ENCODE assay signal across 1 cellular context in the genomic region with DNA sequence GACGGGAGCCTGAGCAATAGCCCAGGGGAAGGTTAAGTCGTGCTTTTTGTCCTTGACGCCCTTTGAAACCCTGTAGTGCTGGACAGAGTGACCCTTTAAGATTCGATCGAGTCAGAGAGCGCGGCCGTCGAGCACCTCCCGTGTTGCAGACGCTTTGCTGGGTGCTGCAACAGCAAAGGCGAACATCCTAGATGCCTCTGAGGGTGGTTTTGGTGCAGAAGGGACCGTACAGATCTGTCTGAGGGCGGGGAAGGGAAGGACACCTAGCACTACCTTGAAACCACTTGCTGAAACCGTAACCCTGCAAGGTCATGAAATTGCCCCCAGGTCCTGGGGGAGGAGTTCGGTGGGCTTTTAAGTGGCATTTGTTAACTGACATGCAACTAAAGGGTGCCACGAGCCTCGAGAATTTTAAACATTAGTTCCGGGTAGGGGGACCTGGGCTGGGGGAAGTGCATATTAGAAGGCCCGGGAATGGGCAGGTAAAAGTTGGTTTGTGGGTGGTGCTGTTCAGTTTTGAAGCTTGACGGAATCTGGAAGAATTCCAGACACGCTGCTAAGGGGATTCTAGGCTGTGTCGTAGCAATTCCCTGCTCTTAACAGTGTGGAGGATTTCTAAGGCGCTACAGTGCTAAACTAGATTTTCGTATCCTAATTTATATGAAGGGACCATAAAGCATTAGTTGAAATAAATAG.
TF ChIP-seq lines count a peak whose summit lies in the region.

No MANE protein-coding gene starts in this region.

TF ChIP-seq in HepG2, 621 proteins besides CTCF, POLR2A, EP300 and RAD21 (continues in another document):
- TF ChIP-seq ZNF326 (CRISPR knock-in tag; IDR thresholded peaks at IDR 0.05; ENCODE audit: borderline replicate concordance) (no peak), ZNF451 (CRISPR knock-in tag; IDR thresholded peaks at IDR 0.05) (no peak), ZNF446 (CRISPR knock-in tag; IDR thresholded peaks at IDR 0.05) (no peak), AHR (CRISPR knock-in tag; IDR thresholded peaks at IDR 0.05) (no peak), KAT7 (CRISPR knock-in tag; IDR thresholded peaks at IDR 0.05; ENCODE audit: borderline replicate concordance) (no peak), ZNF441 (CRISPR knock-in tag; IDR thresholded peaks at IDR 0.05; ENCODE audit: borderline replicate concordance) (no peak), HNRNPLL (IDR thresholded peaks at IDR 0.05; ENCODE audit: low read depth, low read length, poor library complexity, severe bottlenecking) (no peak), SATB2 (CRISPR knock-in tag; IDR thresholded peaks at IDR 0.05) (no peak), ZNF12 (CRISPR knock-in tag; IDR thresholded peaks at IDR 0.05) (no peak), NCOA5 (CRISPR knock-in tag; IDR thresholded peaks at IDR 0.05) (no peak), NR0B2 (CRISPR knock-in tag; IDR thresholded peaks at IDR 0.05) (0 out of 2 replicates have a peak, but pooled peaks have one; percentile 13), RFX3 (CRISPR knock-in tag; IDR thresholded peaks at IDR 0.05) (no peak), ZNF317 (CRISPR knock-in tag; IDR thresholded peaks at IDR 0.05) (no peak), CBX5 (CRISPR knock-in tag; IDR thresholded peaks at IDR 0.05; ENCODE audit: borderline replicate concordance) (no peak), ZNF567 (CRISPR knock-in tag; IDR thresholded peaks at IDR 0.05; ENCODE audit: borderline replicate concordance) (no peak), TCF12 (IDR thresholded peaks at IDR 0.05) (no peak), TCF12 (CRISPR knock-in tag; IDR thresholded peaks at IDR 0.05) (no peak; the same call in 1 of the 2 replicates), ZNF430 (CRISPR knock-in tag; IDR thresholded peaks at IDR 0.05) (0 out of 2 replicates have a peak, but pooled peaks have one; percentile 41), PHF5A (CRISPR knock-in tag; IDR thresholded peaks at IDR 0.05; ENCODE audit: low read depth, unreplicated experiment) (no peak), TGIF2 (CRISPR knock-in tag; IDR thresholded peaks at IDR 0.05) (no peak; the same call in 1 of the 2 replicates), SMAD3 (CRISPR knock-in tag; IDR thresholded peaks at IDR 0.05) (no peak), CHD4 (IDR thresholded peaks at IDR 0.05; ENCODE audit: borderline replicate concordance, low read length) (0 out of 2 replicates have a peak, but pooled peaks have one; percentile 10), NPAS2 (CRISPR knock-in tag; IDR thresholded peaks at IDR 0.05; ENCODE audit: borderline replicate concordance) (no peak), ZNF121 (CRISPR knock-in tag; IDR thresholded peaks at IDR 0.05) (no peak), ZNF30 (CRISPR knock-in tag; IDR thresholded peaks at IDR 0.05) (0 out of 2 replicates have a peak, but pooled peaks have one; percentile 3), ZNF674 (CRISPR knock-in tag; IDR thresholded peaks at IDR 0.05; ENCODE audit: low read depth) (no peak), ZNF761 (CRISPR knock-in tag; conservative IDR thresholded peaks at IDR 0.05) (no peak), ZNF563 (CRISPR knock-in tag; IDR thresholded peaks at IDR 0.05) (no peak), RBM22 (optimal IDR thresholded peaks at IDR 0.05; ENCODE audit: low read length) (no peak), ZFP41 (CRISPR knock-in tag; IDR thresholded peaks at IDR 0.05; ENCODE audit: borderline replicate concordance) (no peak), CHD2 (IDR thresholded peaks at IDR 0.05; ENCODE audit: low read depth, low read length) (no peak), NFE2L1 (CRISPR knock-in tag; IDR thresholded peaks at IDR 0.05; ENCODE audit: borderline replicate concordance) (no peak), JDP2 (CRISPR knock-in tag; IDR thresholded peaks at IDR 0.05; ENCODE audit: borderline replicate concordance) (no peak), ZNF691 (CRISPR knock-in tag; IDR thresholded peaks at IDR 0.05; ENCODE audit: borderline replicate concordance, low read depth) (no peak), ZNF839 (CRISPR knock-in tag; IDR thresholded peaks at IDR 0.05; ENCODE audit: borderline replicate concordance) (no peak), FOXK2 (IDR thresholded peaks at IDR 0.05) (no peak), PAX8 (CRISPR knock-in tag; IDR thresholded peaks at IDR 0.05; ENCODE audit: borderline replicate concordance) (no peak), MTA1 (CRISPR knock-in tag; IDR thresholded peaks at IDR 0.05; ENCODE audit: borderline replicate concordance) (0 out of 2 replicates have a peak, but pooled peaks have one; percentile 11), ZFP91 (CRISPR knock-in tag; IDR thresholded peaks at IDR 0.05; ENCODE audit: borderline replicate concordance) (no peak), HNRNPH1 (optimal IDR thresholded peaks at IDR 0.05; ENCODE audit: low read depth, low read length) (peak; percentile 54), ZFX (CRISPR knock-in tag; IDR thresholded peaks at IDR 0.05; ENCODE audit: low read depth) (no peak), ZNF281 (CRISPR knock-in tag; IDR thresholded peaks at IDR 0.05; ENCODE audit: borderline replicate concordance) (no peak)
- TF ChIP-seq, protein P1, sequence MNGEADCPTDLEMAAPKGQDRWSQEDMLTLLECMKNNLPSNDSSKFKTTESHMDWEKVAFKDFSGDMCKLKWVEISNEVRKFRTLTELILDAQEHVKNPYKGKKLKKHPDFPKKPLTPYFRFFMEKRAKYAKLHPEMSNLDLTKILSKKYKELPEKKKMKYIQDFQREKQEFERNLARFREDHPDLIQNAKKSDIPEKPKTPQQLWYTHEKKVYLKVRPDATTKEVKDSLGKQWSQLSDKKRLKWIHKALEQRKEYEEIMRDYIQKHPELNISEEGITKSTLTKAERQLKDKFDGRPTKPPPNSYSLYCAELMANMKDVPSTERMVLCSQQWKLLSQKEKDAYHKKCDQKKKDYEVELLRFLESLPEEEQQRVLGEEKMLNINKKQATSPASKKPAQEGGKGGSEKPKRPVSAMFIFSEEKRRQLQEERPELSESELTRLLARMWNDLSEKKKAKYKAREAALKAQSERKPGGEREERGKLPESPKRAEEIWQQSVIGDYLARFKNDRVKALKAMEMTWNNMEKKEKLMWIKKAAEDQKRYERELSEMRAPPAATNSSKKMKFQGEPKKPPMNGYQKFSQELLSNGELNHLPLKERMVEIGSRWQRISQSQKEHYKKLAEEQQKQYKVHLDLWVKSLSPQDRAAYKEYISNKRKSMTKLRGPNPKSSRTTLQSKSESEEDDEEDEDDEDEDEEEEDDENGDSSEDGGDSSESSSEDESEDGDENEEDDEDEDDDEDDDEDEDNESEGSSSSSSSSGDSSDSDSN (CRISPR knock-in tag; IDR thresholded peaks at IDR 0.05), result no peak
- TF ChIP-seq, protein P2, sequence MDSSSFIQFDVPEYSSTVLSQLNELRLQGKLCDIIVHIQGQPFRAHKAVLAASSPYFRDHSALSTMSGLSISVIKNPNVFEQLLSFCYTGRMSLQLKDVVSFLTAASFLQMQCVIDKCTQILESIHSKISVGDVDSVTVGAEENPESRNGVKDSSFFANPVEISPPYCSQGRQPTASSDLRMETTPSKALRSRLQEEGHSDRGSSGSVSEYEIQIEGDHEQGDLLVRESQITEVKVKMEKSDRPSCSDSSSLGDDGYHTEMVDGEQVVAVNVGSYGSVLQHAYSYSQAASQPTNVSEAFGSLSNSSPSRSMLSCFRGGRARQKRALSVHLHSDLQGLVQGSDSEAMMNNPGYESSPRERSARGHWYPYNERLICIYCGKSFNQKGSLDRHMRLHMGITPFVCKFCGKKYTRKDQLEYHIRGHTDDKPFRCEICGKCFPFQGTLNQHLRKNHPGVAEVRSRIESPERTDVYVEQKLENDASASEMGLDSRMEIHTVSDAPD (CRISPR knock-in tag; IDR thresholded peaks at IDR 0.05), result no peak
- TF ChIP-seq, protein P3, sequence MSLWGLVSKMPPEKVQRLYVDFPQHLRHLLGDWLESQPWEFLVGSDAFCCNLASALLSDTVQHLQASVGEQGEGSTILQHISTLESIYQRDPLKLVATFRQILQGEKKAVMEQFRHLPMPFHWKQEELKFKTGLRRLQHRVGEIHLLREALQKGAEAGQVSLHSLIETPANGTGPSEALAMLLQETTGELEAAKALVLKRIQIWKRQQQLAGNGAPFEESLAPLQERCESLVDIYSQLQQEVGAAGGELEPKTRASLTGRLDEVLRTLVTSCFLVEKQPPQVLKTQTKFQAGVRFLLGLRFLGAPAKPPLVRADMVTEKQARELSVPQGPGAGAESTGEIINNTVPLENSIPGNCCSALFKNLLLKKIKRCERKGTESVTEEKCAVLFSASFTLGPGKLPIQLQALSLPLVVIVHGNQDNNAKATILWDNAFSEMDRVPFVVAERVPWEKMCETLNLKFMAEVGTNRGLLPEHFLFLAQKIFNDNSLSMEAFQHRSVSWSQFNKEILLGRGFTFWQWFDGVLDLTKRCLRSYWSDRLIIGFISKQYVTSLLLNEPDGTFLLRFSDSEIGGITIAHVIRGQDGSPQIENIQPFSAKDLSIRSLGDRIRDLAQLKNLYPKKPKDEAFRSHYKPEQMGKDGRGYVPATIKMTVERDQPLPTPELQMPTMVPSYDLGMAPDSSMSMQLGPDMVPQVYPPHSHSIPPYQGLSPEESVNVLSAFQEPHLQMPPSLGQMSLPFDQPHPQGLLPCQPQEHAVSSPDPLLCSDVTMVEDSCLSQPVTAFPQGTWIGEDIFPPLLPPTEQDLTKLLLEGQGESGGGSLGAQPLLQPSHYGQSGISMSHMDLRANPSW (CRISPR knock-in tag; IDR thresholded peaks at IDR 0.05; ENCODE audit: borderline replicate concordance), result no peak
- TF ChIP-seq, protein P4, sequence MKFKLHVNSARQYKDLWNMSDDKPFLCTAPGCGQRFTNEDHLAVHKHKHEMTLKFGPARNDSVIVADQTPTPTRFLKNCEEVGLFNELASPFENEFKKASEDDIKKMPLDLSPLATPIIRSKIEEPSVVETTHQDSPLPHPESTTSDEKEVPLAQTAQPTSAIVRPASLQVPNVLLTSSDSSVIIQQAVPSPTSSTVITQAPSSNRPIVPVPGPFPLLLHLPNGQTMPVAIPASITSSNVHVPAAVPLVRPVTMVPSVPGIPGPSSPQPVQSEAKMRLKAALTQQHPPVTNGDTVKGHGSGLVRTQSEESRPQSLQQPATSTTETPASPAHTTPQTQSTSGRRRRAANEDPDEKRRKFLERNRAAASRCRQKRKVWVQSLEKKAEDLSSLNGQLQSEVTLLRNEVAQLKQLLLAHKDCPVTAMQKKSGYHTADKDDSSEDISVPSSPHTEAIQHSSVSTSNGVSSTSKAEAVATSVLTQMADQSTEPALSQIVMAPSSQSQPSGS (CRISPR knock-in tag; IDR thresholded peaks at IDR 0.05), result no peak
- TF ChIP-seq, protein P5, sequence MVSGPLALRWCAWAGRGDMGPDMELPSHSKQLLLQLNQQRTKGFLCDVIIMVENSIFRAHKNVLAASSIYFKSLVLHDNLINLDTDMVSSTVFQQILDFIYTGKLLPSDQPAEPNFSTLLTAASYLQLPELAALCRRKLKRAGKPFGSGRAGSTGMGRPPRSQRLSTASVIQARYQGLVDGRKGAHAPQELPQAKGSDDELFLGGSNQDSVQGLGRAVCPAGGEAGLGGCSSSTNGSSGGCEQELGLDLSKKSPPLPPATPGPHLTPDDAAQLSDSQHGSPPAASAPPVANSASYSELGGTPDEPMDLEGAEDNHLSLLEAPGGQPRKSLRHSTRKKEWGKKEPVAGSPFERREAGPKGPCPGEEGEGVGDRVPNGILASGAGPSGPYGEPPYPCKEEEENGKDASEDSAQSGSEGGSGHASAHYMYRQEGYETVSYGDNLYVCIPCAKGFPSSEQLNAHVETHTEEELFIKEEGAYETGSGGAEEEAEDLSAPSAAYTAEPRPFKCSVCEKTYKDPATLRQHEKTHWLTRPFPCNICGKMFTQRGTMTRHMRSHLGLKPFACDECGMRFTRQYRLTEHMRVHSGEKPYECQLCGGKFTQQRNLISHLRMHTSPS (CRISPR knock-in tag; IDR thresholded peaks at IDR 0.05; ENCODE audit: low read depth), result no peak
- TF ChIP-seq, protein P6, sequence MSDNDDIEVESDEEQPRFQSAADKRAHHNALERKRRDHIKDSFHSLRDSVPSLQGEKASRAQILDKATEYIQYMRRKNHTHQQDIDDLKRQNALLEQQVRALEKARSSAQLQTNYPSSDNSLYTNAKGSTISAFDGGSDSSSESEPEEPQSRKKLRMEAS (IDR thresholded peaks at IDR 0.05), result no peak
